31 cellular contexts compared by ENCODE assay signal in genomic region chr1:226743259-226743658, GRCh38.
"Had no signal": no experiment of that assay in that cellular context is flagged by ENCODE, and none has a peak within 500 bp of the region (broad histone marks: within the 10 kb centered on the region; RNA-seq: fewer than 3 reads in every experiment).

No MANE protein-coding gene starts in this region.

- H3K9me3 ChIP-seq: adrenal gland, body of pancreas, esophagus squamous epithelium had no signal

- DNase-seq: activated CD4-positive, alpha-beta memory T cell treated with anti-CD3 and anti-CD28 coated beads, Interleukin-2, amount 10 ng/mL, durations not matched to agents 7 days and 5 days; activated CD4-positive, alpha-beta T cell treated with anti-CD3 and anti-CD28 coated beads for 1 hour; activated CD4-positive, alpha-beta T cell treated with anti-CD3 and anti-CD28 coated beads for 4 hours; activated CD4-positive, alpha-beta T cell treated with anti-CD3 and anti-CD28 coated beads, Interleukin-2, amount 10 ng/mL, durations not matched to agents 7 days and 5 days; activated CD4-positive, alpha-beta T cell treated with anti-CD3 and anti-CD28 coated beads, Interleukin-2, amount 50 U/mL, for 4 hours; activated gamma-delta T cell; activated naive CD4-positive, alpha-beta T cell treated with anti-CD3 and anti-CD28 coated beads, Interleukin-2, amount 50 U/mL, for 16 hours; activated naive CD4-positive, alpha-beta T cell treated with Interleukin-2 at 50 U/mL for 16 hours; activated naive CD8-positive, alpha-beta T cell treated with anti-CD3 and anti-CD28 coated beads for 36 hours; activated naive CD8-positive, alpha-beta T cell treated with anti-CD3 and anti-CD28 coated beads, Interleukin-2, amount 50 U/mL, for 24 hours; activated T-cell treated with anti-CD3 and anti-CD28 coated beads for 4 hours; activated T-cell treated with anti-CD3 and anti-CD28 coated beads, Interleukin-2, amount 50 U/mL, for 24 hours; activated T-cell treated with anti-CD3 and anti-CD28 coated beads, Interleukin-2, amount 50 U/mL, for 72 hours; adrenal gland; amygdala; aorta; body of pancreas; central memory CD4-positive, alpha-beta T cell; cerebellar nuclear complex; dorsolateral prefrontal cortex; effector memory CD8-positive, alpha-beta T cell; esophagus squamous epithelium; foreskin melanocyte; head of caudate nucleus; hippocampal formation; T-helper 2 cell had no signal

- H3K36me3 ChIP-seq: adrenal gland, esophagus squamous epithelium had no signal

- H3K4me3 ChIP-seq: adrenal gland, body of pancreas, coronary artery, dorsolateral prefrontal cortex, esophagus squamous epithelium had no signal

- FAIRE-seq: endothelial cell of umbilical vein had no signal

- H3K27ac ChIP-seq: adrenal gland, body of pancreas, coronary artery, dorsolateral prefrontal cortex, epithelial cell of prostate, esophagus squamous epithelium, VCaP had no signal

- ATAC-seq: activated naive CD8-positive, alpha-beta T cell treated with anti-CD3 and anti-CD28 coated beads, Interleukin-2, amount 50 U/mL, for 24 hours; activated T-cell treated with anti-CD3 and anti-CD28 coated beads, Interleukin-2, amount 50 U/mL, for 72 hours; body of pancreas; effector memory CD8-positive, alpha-beta T cell; WTC11 had no signal
